In the genomic region with DNA sequence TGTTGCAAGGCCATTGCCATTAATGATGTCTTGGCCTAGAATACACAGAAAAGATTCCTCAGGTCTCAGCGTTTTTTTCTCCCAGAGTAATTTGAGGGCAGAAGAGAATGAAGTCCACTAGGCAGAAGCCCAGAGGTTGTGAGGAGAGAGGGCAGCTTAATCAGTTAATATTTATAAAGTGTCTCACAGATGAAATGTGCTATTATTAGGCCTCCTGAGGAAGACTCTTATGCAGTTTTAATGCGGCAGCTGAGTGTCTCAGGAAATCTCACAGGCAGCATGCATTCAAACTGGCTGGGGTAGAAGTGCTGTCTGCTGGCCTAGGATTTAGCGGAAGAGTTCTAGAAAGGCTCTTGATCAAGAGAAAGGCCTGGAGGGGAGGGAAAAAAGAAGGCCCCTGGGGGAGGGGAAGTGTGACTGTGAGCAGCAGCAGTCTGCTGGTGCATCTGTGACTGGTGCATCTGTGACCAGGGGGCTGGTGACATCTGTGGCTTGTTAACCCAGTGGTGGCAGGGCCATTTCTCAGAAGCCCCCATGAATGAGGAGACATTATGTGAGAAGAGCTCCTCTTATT, we compare ENCODE assay signal across 3 cellular contexts.
TF ChIP-seq lines count a peak whose summit lies in the region.

No MANE protein-coding gene starts in this region.

TF ChIP-seq in SK-N-SH, 30 proteins besides CTCF, POLR2A, EP300 and RAD21 (continued from another document):
- TF ChIP-seq YY1 (IDR thresholded peaks at IDR 0.05; ENCODE audit: low read depth) = no peak
- TF ChIP-seq, protein P1, sequence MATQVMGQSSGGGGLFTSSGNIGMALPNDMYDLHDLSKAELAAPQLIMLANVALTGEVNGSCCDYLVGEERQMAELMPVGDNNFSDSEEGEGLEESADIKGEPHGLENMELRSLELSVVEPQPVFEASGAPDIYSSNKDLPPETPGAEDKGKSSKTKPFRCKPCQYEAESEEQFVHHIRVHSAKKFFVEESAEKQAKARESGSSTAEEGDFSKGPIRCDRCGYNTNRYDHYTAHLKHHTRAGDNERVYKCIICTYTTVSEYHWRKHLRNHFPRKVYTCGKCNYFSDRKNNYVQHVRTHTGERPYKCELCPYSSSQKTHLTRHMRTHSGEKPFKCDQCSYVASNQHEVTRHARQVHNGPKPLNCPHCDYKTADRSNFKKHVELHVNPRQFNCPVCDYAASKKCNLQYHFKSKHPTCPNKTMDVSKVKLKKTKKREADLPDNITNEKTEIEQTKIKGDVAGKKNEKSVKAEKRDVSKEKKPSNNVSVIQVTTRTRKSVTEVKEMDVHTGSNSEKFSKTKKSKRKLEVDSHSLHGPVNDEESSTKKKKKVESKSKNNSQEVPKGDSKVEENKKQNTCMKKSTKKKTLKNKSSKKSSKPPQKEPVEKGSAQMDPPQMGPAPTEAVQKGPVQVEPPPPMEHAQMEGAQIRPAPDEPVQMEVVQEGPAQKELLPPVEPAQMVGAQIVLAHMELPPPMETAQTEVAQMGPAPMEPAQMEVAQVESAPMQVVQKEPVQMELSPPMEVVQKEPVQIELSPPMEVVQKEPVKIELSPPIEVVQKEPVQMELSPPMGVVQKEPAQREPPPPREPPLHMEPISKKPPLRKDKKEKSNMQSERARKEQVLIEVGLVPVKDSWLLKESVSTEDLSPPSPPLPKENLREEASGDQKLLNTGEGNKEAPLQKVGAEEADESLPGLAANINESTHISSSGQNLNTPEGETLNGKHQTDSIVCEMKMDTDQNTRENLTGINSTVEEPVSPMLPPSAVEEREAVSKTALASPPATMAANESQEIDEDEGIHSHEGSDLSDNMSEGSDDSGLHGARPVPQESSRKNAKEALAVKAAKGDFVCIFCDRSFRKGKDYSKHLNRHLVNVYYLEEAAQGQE (IDR thresholded peaks at IDR 0.05; ENCODE audit: low read depth, low read length) = no peak
- TF ChIP-seq, protein P2, sequence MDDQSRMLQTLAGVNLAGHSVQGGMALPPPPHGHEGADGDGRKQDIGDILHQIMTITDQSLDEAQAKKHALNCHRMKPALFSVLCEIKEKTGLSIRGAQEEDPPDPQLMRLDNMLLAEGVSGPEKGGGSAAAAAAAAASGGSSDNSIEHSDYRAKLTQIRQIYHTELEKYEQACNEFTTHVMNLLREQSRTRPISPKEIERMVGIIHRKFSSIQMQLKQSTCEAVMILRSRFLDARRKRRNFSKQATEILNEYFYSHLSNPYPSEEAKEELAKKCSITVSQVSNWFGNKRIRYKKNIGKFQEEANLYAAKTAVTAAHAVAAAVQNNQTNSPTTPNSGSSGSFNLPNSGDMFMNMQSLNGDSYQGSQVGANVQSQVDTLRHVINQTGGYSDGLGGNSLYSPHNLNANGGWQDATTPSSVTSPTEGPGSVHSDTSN (IDR thresholded peaks at IDR 0.05) = no peak
- TF ChIP-seq MXI1 (IDR thresholded peaks at IDR 0.05; ENCODE audit: low read depth, low read length) = no peak
- TF ChIP-seq TEAD4 (IDR thresholded peaks at IDR 0.05; ENCODE audit: borderline replicate concordance, insufficient read depth) = no peak
- no peak for TF ChIP-seq JUND (IDR thresholded peaks at IDR 0.05)
- TF ChIP-seq, protein P3, sequence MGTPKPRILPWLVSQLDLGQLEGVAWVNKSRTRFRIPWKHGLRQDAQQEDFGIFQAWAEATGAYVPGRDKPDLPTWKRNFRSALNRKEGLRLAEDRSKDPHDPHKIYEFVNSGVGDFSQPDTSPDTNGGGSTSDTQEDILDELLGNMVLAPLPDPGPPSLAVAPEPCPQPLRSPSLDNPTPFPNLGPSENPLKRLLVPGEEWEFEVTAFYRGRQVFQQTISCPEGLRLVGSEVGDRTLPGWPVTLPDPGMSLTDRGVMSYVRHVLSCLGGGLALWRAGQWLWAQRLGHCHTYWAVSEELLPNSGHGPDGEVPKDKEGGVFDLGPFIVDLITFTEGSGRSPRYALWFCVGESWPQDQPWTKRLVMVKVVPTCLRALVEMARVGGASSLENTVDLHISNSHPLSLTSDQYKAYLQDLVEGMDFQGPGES (IDR thresholded peaks at IDR 0.05; ENCODE audit: low read depth, low read length) = no peak

TF ChIP-seq in SK-N-SH treated with all-trans-retinoic acid at 6 μM for 48 hours, 23 proteins besides CTCF, POLR2A, EP300 and RAD21 (continued from another document):
- TF ChIP-seq, protein P4, sequence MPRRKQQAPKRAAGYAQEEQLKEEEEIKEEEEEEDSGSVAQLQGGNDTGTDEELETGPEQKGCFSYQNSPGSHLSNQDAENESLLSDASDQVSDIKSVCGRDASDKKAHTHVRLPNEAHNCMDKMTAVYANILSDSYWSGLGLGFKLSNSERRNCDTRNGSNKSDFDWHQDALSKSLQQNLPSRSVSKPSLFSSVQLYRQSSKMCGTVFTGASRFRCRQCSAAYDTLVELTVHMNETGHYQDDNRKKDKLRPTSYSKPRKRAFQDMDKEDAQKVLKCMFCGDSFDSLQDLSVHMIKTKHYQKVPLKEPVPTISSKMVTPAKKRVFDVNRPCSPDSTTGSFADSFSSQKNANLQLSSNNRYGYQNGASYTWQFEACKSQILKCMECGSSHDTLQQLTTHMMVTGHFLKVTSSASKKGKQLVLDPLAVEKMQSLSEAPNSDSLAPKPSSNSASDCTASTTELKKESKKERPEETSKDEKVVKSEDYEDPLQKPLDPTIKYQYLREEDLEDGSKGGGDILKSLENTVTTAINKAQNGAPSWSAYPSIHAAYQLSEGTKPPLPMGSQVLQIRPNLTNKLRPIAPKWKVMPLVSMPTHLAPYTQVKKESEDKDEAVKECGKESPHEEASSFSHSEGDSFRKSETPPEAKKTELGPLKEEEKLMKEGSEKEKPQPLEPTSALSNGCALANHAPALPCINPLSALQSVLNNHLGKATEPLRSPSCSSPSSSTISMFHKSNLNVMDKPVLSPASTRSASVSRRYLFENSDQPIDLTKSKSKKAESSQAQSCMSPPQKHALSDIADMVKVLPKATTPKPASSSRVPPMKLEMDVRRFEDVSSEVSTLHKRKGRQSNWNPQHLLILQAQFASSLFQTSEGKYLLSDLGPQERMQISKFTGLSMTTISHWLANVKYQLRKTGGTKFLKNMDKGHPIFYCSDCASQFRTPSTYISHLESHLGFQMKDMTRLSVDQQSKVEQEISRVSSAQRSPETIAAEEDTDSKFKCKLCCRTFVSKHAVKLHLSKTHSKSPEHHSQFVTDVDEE (CRISPR knock-in tag; IDR thresholded peaks at IDR 0.05) = no peak
- TF ChIP-seq SNAI2 (CRISPR knock-in tag; IDR thresholded peaks at IDR 0.05) (no peak), TOX (CRISPR knock-in tag; IDR thresholded peaks at IDR 0.05; ENCODE audit: borderline replicate concordance) (no peak)

TF ChIP-seq in WTC11, 78 proteins besides CTCF, POLR2A, EP300 and RAD21:
- TF ChIP-seq, protein P5, sequence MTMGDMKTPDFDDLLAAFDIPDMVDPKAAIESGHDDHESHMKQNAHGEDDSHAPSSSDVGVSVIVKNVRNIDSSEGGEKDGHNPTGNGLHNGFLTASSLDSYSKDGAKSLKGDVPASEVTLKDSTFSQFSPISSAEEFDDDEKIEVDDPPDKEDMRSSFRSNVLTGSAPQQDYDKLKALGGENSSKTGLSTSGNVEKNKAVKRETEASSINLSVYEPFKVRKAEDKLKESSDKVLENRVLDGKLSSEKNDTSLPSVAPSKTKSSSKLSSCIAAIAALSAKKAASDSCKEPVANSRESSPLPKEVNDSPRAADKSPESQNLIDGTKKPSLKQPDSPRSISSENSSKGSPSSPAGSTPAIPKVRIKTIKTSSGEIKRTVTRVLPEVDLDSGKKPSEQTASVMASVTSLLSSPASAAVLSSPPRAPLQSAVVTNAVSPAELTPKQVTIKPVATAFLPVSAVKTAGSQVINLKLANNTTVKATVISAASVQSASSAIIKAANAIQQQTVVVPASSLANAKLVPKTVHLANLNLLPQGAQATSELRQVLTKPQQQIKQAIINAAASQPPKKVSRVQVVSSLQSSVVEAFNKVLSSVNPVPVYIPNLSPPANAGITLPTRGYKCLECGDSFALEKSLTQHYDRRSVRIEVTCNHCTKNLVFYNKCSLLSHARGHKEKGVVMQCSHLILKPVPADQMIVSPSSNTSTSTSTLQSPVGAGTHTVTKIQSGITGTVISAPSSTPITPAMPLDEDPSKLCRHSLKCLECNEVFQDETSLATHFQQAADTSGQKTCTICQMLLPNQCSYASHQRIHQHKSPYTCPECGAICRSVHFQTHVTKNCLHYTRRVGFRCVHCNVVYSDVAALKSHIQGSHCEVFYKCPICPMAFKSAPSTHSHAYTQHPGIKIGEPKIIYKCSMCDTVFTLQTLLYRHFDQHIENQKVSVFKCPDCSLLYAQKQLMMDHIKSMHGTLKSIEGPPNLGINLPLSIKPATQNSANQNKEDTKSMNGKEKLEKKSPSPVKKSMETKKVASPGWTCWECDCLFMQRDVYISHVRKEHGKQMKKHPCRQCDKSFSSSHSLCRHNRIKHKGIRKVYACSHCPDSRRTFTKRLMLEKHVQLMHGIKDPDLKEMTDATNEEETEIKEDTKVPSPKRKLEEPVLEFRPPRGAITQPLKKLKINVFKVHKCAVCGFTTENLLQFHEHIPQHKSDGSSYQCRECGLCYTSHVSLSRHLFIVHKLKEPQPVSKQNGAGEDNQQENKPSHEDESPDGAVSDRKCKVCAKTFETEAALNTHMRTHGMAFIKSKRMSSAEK (CRISPR knock-in tag; IDR thresholded peaks at IDR 0.05; ENCODE audit: borderline replicate concordance) = no peak
- TF ChIP-seq, protein P6, sequence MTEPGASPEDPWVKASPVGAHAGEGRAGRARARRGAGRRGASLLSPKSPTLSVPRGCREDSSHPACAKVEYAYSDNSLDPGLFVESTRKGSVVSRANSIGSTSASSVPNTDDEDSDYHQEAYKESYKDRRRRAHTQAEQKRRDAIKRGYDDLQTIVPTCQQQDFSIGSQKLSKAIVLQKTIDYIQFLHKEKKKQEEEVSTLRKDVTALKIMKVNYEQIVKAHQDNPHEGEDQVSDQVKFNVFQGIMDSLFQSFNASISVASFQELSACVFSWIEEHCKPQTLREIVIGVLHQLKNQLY (CRISPR knock-in tag; IDR thresholded peaks at IDR 0.05) = no peak
- TF ChIP-seq, protein P7, sequence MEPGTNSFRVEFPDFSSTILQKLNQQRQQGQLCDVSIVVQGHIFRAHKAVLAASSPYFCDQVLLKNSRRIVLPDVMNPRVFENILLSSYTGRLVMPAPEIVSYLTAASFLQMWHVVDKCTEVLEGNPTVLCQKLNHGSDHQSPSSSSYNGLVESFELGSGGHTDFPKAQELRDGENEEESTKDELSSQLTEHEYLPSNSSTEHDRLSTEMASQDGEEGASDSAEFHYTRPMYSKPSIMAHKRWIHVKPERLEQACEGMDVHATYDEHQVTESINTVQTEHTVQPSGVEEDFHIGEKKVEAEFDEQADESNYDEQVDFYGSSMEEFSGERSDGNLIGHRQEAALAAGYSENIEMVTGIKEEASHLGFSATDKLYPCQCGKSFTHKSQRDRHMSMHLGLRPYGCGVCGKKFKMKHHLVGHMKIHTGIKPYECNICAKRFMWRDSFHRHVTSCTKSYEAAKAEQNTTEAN (CRISPR knock-in tag; IDR thresholded peaks at IDR 0.05) = no peak
- TF ChIP-seq, protein P8, sequence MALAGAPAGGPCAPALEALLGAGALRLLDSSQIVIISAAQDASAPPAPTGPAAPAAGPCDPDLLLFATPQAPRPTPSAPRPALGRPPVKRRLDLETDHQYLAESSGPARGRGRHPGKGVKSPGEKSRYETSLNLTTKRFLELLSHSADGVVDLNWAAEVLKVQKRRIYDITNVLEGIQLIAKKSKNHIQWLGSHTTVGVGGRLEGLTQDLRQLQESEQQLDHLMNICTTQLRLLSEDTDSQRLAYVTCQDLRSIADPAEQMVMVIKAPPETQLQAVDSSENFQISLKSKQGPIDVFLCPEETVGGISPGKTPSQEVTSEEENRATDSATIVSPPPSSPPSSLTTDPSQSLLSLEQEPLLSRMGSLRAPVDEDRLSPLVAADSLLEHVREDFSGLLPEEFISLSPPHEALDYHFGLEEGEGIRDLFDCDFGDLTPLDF (CRISPR knock-in tag; IDR thresholded peaks at IDR 0.05) = no peak
- TF ChIP-seq GRHL2 (CRISPR knock-in tag; IDR thresholded peaks at IDR 0.05; ENCODE audit: insufficient replicate concordance, severe bottlenecking) (no peak), ELF4 (CRISPR knock-in tag; IDR thresholded peaks at IDR 0.05; ENCODE audit: low read depth) (no peak), ZNF121 (CRISPR knock-in tag; IDR thresholded peaks at IDR 0.05) (no peak), KAT7 (CRISPR knock-in tag; IDR thresholded peaks at IDR 0.05; ENCODE audit: borderline replicate concordance) (no peak), NFATC4 (CRISPR knock-in tag; IDR thresholded peaks at IDR 0.05) (no peak)
- TF ChIP-seq, protein P9, sequence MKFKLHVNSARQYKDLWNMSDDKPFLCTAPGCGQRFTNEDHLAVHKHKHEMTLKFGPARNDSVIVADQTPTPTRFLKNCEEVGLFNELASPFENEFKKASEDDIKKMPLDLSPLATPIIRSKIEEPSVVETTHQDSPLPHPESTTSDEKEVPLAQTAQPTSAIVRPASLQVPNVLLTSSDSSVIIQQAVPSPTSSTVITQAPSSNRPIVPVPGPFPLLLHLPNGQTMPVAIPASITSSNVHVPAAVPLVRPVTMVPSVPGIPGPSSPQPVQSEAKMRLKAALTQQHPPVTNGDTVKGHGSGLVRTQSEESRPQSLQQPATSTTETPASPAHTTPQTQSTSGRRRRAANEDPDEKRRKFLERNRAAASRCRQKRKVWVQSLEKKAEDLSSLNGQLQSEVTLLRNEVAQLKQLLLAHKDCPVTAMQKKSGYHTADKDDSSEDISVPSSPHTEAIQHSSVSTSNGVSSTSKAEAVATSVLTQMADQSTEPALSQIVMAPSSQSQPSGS (CRISPR knock-in tag; IDR thresholded peaks at IDR 0.05; ENCODE audit: borderline replicate concordance, low read depth) = no peak
TF ChIP-seq in WTC11: peak in this region for 0.
